Comparison of ENCODE assay signal across 13 cellular contexts in the genomic region with DNA sequence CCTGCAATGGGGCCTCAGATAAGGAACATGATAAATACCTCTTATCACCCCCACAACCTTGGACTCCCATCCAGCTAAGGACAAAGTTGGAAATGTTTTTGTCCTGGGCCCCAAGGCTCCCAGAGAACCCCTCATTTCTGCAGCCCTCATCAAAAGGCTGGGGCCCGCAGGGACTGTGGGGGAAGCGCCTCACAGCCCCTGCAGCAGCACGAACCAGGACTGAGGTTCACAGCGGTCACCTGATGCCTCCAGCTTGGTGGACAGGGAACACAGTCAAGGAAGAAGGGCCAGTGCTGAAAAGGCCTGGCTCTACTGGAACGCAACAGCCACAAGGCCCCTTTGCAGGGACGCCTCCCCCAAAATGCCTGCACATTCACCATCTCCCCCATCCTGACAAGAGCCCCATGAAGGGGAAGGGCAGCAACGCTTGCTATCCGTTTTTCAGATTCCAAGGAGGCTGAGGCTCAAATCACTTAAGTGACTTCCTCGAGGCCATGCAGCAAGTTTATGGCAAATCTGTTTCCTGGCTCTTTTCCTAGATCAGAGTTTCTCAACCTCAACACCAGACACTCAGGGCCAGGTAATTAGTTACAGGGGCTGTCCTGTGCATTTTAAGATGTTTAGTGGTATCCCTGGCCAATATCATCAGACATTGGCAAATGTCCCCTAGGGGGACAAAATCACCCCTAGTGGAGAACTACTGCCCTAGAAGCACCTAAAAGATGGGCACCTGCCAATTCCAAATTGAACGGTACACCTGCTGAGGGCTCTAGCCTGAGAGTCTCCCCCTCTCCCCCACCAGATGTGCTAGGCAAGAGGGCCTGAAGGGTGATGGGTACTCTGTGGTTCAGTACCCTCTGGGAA. TPM values are rescaled to one million over a fixed set of nuclear protein-coding genes. Genes with fewer than 3 reads are reported as not detected.
DNase-seq lines count a peak whose midpoint lies in the region; ATAC-seq, FAIRE-seq and TF ChIP-seq lines count a peak whose summit lies in the region.
"Had no signal": no experiment of that assay in that cellular context is flagged by ENCODE, and none has a peak within 500 bp of the region (broad histone marks: within the 10 kb centered on the region; RNA-seq: fewer than 3 reads in every experiment).

No MANE protein-coding gene starts in this region.

- no TSS peak for BruUV-seq in Calu3 (replicated peaks; lab: Mats Ljungman, UMichigan)

- H3K36me3 Mint-ChIP-seq in Calu3 (ENCODE audit: insufficient read depth, unreplicated experiment), result peaks cover 5% of the 10 kb centered on the region

- no peaks in the 10 kb centered on the region for H3K27me3 ChIP-seq in ascending aorta
- H3K27me3 ChIP-seq: esophagus muscularis mucosa had no signal

- H3K4me3 Mint-ChIP-seq in Calu3 (ENCODE audit: low read depth, unreplicated experiment), result no peak overlapping the region
- H3K4me3 Mint-ChIP-seq: H9 had no signal

- no peak for TF ChIP-seq CTCF in A549 (IDR thresholded peaks at IDR 0.05)
- TF ChIP-seq CTCF in GM12874 (IDR thresholded peaks at IDR 0.05; ENCODE audit: insufficient read depth, low read depth, low read length), result peak; percentile 19; the same call in 1 of the 2 replicates
- no peak for TF ChIP-seq CTCF in ascending aorta (IDR thresholded peaks at IDR 0.05)
- TF ChIP-seq CTCF in mucosa of descending colon (IDR thresholded peaks at IDR 0.05), result no peak
- no peak for TF ChIP-seq CTCF in Calu3 (IDR thresholded peaks at IDR 0.05; ENCODE audit: unreplicated experiment)

- no peak for TF ChIP-seq RAD21 in A549 (conservative IDR thresholded peaks at IDR 0.05 in 1 of 2, IDR thresholded peaks at IDR 0.05 in 1 of 2)

- no peaks in the 10 kb centered on the region for H3K27me3 Mint-ChIP-seq in Calu3 (ENCODE audit: unreplicated experiment)

- H3K36me3 ChIP-seq in ascending aorta (no peaks in the 10 kb centered on the region), mucosa of descending colon (ENCODE audit: low read depth) (no peaks in the 10 kb centered on the region)

- WGBS in A549 (ENCODE audit: missing lambda C conversion rate), result 80% methylated on average over 8 of the region's 10 CpGs

- intact Hi-C loops in ascending aorta (cut with DNase I) (no loop called here), mucosa of descending colon (cut with DNase I, micrococcal nuclease) (no loop called here), Calu3 (cut with micrococcal nuclease; ENCODE audit: unreplicated experiment) (no loop called here), posterior vena cava (cut with DNase I) (no loop called here)

- no peaks in the 10 kb centered on the region for H3K9me3 Mint-ChIP-seq in Calu3 (ENCODE audit: low read depth, unreplicated experiment)
- H3K9me3 Mint-ChIP-seq: H9 had no signal

- no peak for FAIRE-seq in A549 (lab: Jason Lieb, UNC)

- H3K4me2 ChIP-seq in A549, result no peak overlapping the region

- DNase-seq in A549 (ENCODE audit: low read depth in 1 of 2, low spot score in 1 of 2) (no peak), ascending aorta (ENCODE audit: low spot score in 2 of 2) (no peak), mucosa of descending colon (peak in 2 of 3 donors; percentile 17 to 36), retina (no peak), Calu3 (no peak), posterior vena cava (ENCODE audit: low spot score) (no peak)
- DNase-seq: activated T-cell treated with anti-CD3 and anti-CD28 coated beads for 4 hours, GF-D8, H9, occipital lobe had no signal

- POLR2A ChIA-PET in A549 (lab: Yijun Ruan, JAX), result interaction anchor here (1.8 kb wide), 1 partner anchor 9 kb away, joined by 10 read pairs; no protein-coding TSS in a partner anchor

- H3K9me3 ChIP-seq in A549 (no peaks in the 10 kb centered on the region), ascending aorta (no peaks in the 10 kb centered on the region), mucosa of descending colon (no peaks in the 10 kb centered on the region)
- H3K9me3 ChIP-seq: esophagus muscularis mucosa had no signal

- TF ChIP-seq POLR2A in A549 (IDR thresholded peaks at IDR 0.05; ENCODE audit: low read length), result no peak

- H3K27ac ChIP-seq in A549 (peak overlapping the region; percentile 76 to 89; a peak in 5 of 6 replicates), ascending aorta (peak overlapping the region; percentile 66 to 67)

- ATAC-seq in A549 (no peak), mucosa of descending colon (no peak), HG03442 (IDR thresholded peaks at IDR 0.05; ENCODE audit: unreplicated experiment) (no peak)

- H3K4me3 ChIP-seq in A549 (no peak overlapping the region), ascending aorta (no peak overlapping the region), mucosa of descending colon (no peak overlapping the region)
- H3K4me3 ChIP-seq: esophagus muscularis mucosa had no signal

- no peak overlapping the region for H3K27ac Mint-ChIP-seq in Calu3 (ENCODE audit: unreplicated experiment)

- H3K4me1 ChIP-seq in A549, result peaks cover 29% of the 10 kb centered on the region
- H3K4me1 ChIP-seq in ascending aorta, result peaks cover 4 to 28% of the 10 kb centered on the region in 2 donors
- peaks cover 31% of the 10 kb centered on the region for H3K4me1 ChIP-seq in mucosa of descending colon (ENCODE audit: low read depth)

- TF ChIP-seq EP300 in A549 (IDR thresholded peaks at IDR 0.05), result no peak

- H3K4me1 Mint-ChIP-seq in Calu3 (ENCODE audit: low read depth, unreplicated experiment), result peaks cover 14% of the 10 kb centered on the region

- CTCF ChIA-PET in A549 (lab: Yijun Ruan, JAX) (interaction anchor here (2.0 to 5.2 kb wide), 3 partner anchors 9 to 19 kb away, joined by 6 to 31 read pairs (median 11); no protein-coding TSS in a partner anchor), Calu3 (lab: Charles Lee) (interaction anchor here (0.6 kb wide), 1 partner anchor 1507 kb away, joined by 3 read pairs; no protein-coding TSS in a partner anchor)

TF ChIP-seq in A549, 52 proteins besides CTCF, POLR2A, EP300 and RAD21 (continues in another document):
- no peak for TF ChIP-seq E2F6 (IDR thresholded peaks at IDR 0.05; ENCODE audit: borderline replicate concordance, low read depth)
- TF ChIP-seq, protein P1, sequence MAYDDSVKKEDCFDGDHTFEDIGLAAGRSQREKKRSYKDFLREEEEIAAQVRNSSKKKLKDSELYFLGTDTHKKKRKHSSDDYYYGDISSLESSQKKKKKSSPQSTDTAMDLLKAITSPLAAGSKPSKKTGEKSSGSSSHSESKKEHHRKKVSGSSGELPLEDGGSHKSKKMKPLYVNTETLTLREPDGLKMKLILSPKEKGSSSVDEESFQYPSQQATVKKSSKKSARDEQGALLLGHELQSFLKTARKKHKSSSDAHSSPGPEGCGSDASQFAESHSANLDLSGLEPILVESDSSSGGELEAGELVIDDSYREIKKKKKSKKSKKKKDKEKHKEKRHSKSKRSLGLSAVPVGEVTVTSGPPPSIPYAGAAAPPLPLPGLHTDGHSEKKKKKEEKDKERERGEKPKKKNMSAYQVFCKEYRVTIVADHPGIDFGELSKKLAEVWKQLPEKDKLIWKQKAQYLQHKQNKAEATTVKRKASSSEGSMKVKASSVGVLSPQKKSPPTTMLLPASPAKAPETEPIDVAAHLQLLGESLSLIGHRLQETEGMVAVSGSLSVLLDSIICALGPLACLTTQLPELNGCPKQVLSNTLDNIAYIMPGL (CRISPR knock-in tag; IDR thresholded peaks at IDR 0.05; ENCODE audit: borderline replicate concordance), result no peak

RNA-seq across cellular contexts. Expression of gene TFEB, which starts 10.5 kb away (rescaled TPM):
- polyA plus RNA-seq in A549 (2011; rRNA removed) (2.9 and 3.1 TPM in 2 replicates), A549 (2017; fragmentation: RNase III; extraction: RNeasy Plus Mini Kit Qiagen cat#74134 plus additional on column Dnase treatment) (4.3 to 6.1 TPM (median 4.5 TPM) in 3 replicates)
- 2.8 and 5.0 TPM in 2 replicates for polyA plus RNA-seq in A549 (2012; cell fraction: cytosol; rRNA removed)
- 5.0 and 7.6 TPM in 2 replicates for polyA plus RNA-seq in A549 (2012; cell fraction: nucleus; rRNA removed)
- polyA minus RNA-seq in A549 (2011; rRNA and poly(A)+ RNA removed), result 5.3 and 9.9 TPM in 2 replicates
- total RNA-seq in ascending aorta (18.6 TPM), mucosa of descending colon (10 to 100 TPM; 35.2 to 44.5 (median 40.2) TPM), Calu3 (2022) (4.4 and 6.6 TPM in 2 replicates), posterior vena cava (10 to 100 TPM; 15.1 to 20.6 TPM)

RNA-seq across cellular contexts. Expression of gene PGC, which starts 22.3 kb away (rescaled TPM):
- polyA plus RNA-seq in A549 (2011; rRNA removed) (not detected in 2 replicates), A549 (2017; fragmentation: RNase III; extraction: RNeasy Plus Mini Kit Qiagen cat#74134 plus additional on column Dnase treatment) (not detected in 3 replicates)
- polyA plus RNA-seq in A549 (2012; cell fraction: cytosol; rRNA removed), result 0.04 TPM in 1 of 2 replicates, not detected in the other
- polyA plus RNA-seq in A549 (2012; cell fraction: nucleus; rRNA removed), result not detected in 2 replicates
- polyA minus RNA-seq in A549 (2011; rRNA and poly(A)+ RNA removed), result 0.21 TPM in 1 of 2 replicates, not detected in the other
- total RNA-seq in ascending aorta (0.53 TPM), mucosa of descending colon (not detected), Calu3 (2022) (not detected in 2 replicates), posterior vena cava (not detected)
- total RNA-seq: H9, occipital lobe had no signal

RNA-seq across cellular contexts. Expression of gene FRS3, which starts 54.8 kb away (rescaled TPM):
- 1.9 TPM in 2 replicates for polyA plus RNA-seq in A549 (2011; rRNA removed)
- polyA plus RNA-seq in A549 (2012; cell fraction: cytosol; rRNA removed), result 4.6 and 5.4 TPM in 2 replicates
- polyA plus RNA-seq in A549 (2012; cell fraction: nucleus; rRNA removed), result 8.7 and 9.2 TPM in 2 replicates
- polyA plus RNA-seq in A549 (2017; fragmentation: RNase III; extraction: RNeasy Plus Mini Kit Qiagen cat#74134 plus additional on column Dnase treatment), result 1.7 to 2.0 TPM (median 2.0 TPM) in 3 replicates
- polyA minus RNA-seq in A549 (2011; rRNA and poly(A)+ RNA removed), result 1.2 and 2.0 TPM in 2 replicates
- total RNA-seq in ascending aorta, result 26.0 TPM
- 1 to 10 TPM; 3.6 to 7.9 (median 4.6) TPM for total RNA-seq in mucosa of descending colon
- 5.0 and 6.6 TPM in 2 replicates for total RNA-seq in Calu3 (2022)
- total RNA-seq in posterior vena cava, result 1 to 10 TPM; 4.0 to 4.2 TPM

RNA-seq across cellular contexts. Expression of gene PRICKLE4, which starts 55.7 kb away (rescaled TPM):
- polyA plus RNA-seq in A549 (2011; rRNA removed) (0.32 and 0.34 TPM in 2 replicates), A549 (2017; fragmentation: RNase III; extraction: RNeasy Plus Mini Kit Qiagen cat#74134 plus additional on column Dnase treatment) (0.95 to 1.6 TPM (median 1.5 TPM) in 3 replicates)
- polyA plus RNA-seq in A549 (2012; cell fraction: cytosol; rRNA removed), result 1.1 and 1.9 TPM in 2 replicates
- polyA plus RNA-seq in A549 (2012; cell fraction: nucleus; rRNA removed), result 19.2 and 23.2 TPM in 2 replicates
- not detected in 2 replicates for polyA minus RNA-seq in A549 (2011; rRNA and poly(A)+ RNA removed)
- total RNA-seq in ascending aorta (15.5 TPM), mucosa of descending colon (1 to 10 TPM; 2.7 to 6.7 (median 6.1) TPM), Calu3 (2022) (6.4 and 7.1 TPM in 2 replicates), posterior vena cava (1 to 10 TPM; 1.4 to 5.8 TPM)

Comparison
In these comparisons a context has a peak if more than half of its experiments do, and no peak if none do; other contexts are left out.
1. DNase-seq: peak in mucosa of descending colon (2 of 3); none in A549 (0 of 2), ascending aorta (0 of 2), retina (single experiment), Calu3 (single experiment) and posterior vena cava (single experiment).